ENCODE assay signal across 1 cellular context in genomic region chr20:25576783-25577530, GRCh38.
TF ChIP-seq lines count a peak whose summit lies in the region.

No MANE protein-coding gene starts in this region.

TF ChIP-seq in K562, 482 proteins besides CTCF, POLR2A, EP300 and RAD21:
- TF ChIP-seq FOXP1 (CRISPR knock-in tag; IDR thresholded peaks at IDR 0.05), result no peak
- no peak for TF ChIP-seq RFX7 (CRISPR knock-in tag; IDR thresholded peaks at IDR 0.05)
- TF ChIP-seq, protein P1, sequence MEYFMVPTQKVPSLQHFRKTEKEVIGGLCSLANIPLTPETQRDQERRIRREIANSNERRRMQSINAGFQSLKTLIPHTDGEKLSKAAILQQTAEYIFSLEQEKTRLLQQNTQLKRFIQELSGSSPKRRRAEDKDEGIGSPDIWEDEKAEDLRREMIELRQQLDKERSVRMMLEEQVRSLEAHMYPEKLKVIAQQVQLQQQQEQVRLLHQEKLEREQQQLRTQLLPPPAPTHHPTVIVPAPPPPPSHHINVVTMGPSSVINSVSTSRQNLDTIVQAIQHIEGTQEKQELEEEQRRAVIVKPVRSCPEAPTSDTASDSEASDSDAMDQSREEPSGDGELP (CRISPR knock-in tag; IDR thresholded peaks at IDR 0.05; ENCODE audit: borderline replicate concordance), result no peak
- no peak for TF ChIP-seq THAP7 (CRISPR knock-in tag; IDR thresholded peaks at IDR 0.05)
- no peak for TF ChIP-seq SUPT5H (IDR thresholded peaks at IDR 0.05)
- no peak for TF ChIP-seq CSDE1 (IDR thresholded peaks at IDR 0.05)
- no peak for TF ChIP-seq ZNF507 (tag; conservative IDR thresholded peaks at IDR 0.05)
- no peak for TF ChIP-seq FOS (IDR thresholded peaks at IDR 0.05; ENCODE audit: extremely low read depth, insufficient read length)
- no peak for TF ChIP-seq SIN3A (IDR thresholded peaks at IDR 0.05; ENCODE audit: borderline replicate concordance in 2 of 2, control insufficient read depth in 1 of 2, low read depth in 2 of 2, low read length in 2 of 2)
- no peak for TF ChIP-seq ZMIZ1 (IDR thresholded peaks at IDR 0.05; ENCODE audit: low read depth in 2 of 2, low read length in 2 of 2)
- no peak for TF ChIP-seq ZNF282 (CRISPR knock-in tag; IDR thresholded peaks at IDR 0.05)
- no peak for TF ChIP-seq POLR2H (tag; IDR thresholded peaks at IDR 0.05; ENCODE audit: low read depth)
- no peak for TF ChIP-seq ZNF785 (CRISPR knock-in tag; IDR thresholded peaks at IDR 0.05)
- TF ChIP-seq POU5F1 (IDR thresholded peaks at IDR 0.05; ENCODE audit: borderline replicate concordance, low read depth, low read length, partially characterized antibody), result no peak
- TF ChIP-seq ZNF232 (CRISPR knock-in tag; IDR thresholded peaks at IDR 0.05), result no peak
- no peak for TF ChIP-seq KDM4B (IDR thresholded peaks at IDR 0.05; ENCODE audit: borderline replicate concordance in 2 of 2, low read depth in 1 of 2)
